In genomic region chr18:12376718-12377555, GRCh38 we compare ENCODE assay signal across 8 cellular contexts. TPM values are rescaled to one million over a fixed set of nuclear protein-coding genes. Genes with fewer than 3 reads are reported as not detected.
DNase-seq lines count a peak whose midpoint lies in the region; TF ChIP-seq lines count a peak whose summit lies in the region.

AFG3L2 (minus strand) TSS chr18:12377227; CDS start chr18:12377082, 145 bp downstream.

- no peaks in the 10 kb centered on the region for H3K9me3 Mint-ChIP-seq in HFFc6

- H3K18ac ChIP-seq in neuronal stem cell (ENCODE audit: low read length) = peak within 1 kb of the TSS; percentile 98

- no peak within 1 kb of the TSS for H2BK120ac ChIP-seq in neuronal stem cell (ENCODE audit: low read depth, low read length)

- H3K4me3 ChIP-seq in neuronal stem cell (ENCODE audit: low read length in 2 of 2) (peak within 1 kb of the TSS; percentile 75 to 100), subcutaneous abdominal adipose tissue (ENCODE audit: low read depth in 1 of 5, low read length in 5 of 5) (peak within 1 kb of the TSS; percentile 74 to 85 (median 81))

- H3K9me3 ChIP-seq in neuronal stem cell (replicated peaks in 1 of 2; ENCODE audit: control insufficient read depth in 2 of 2, insufficient read depth in 1 of 2, low read depth in 1 of 2, low read length in 2 of 2) (peaks cover 0 to 5% of the 10 kb centered on the region in 2 donors), subcutaneous abdominal adipose tissue (ENCODE audit: control insufficient read depth in 5 of 5, low read length in 5 of 5) (no peaks in the 10 kb centered on the region)

- H3K4me1 ChIP-seq in neuronal stem cell (ENCODE audit: control insufficient read depth in 2 of 2, insufficient read depth in 1 of 2, low read depth in 1 of 2, low read length in 2 of 2) (peaks cover 2 to 3% of the 10 kb centered on the region in 2 donors), subcutaneous abdominal adipose tissue (ENCODE audit: control insufficient read depth in 5 of 5, insufficient read depth in 5 of 5, low read length in 5 of 5) (peaks cover 0 to 52% (median 27%) of the 10 kb centered on the region in 5 donors)

- no peak within 1 kb of the TSS for H4K8ac ChIP-seq in neuronal stem cell (ENCODE audit: low read depth, low read length)

- peak within 1 kb of the TSS; percentile 97 for H3K27ac Mint-ChIP-seq in HFFc6

- peak within 1 kb of the TSS; percentile 93 for H2BK15ac ChIP-seq in neuronal stem cell (ENCODE audit: low read length)

- peak within 1 kb of the TSS; percentile 92 for H2AFZ ChIP-seq in neuronal stem cell (ENCODE audit: low read length)

- H3K4ac ChIP-seq in neuronal stem cell (ENCODE audit: low read length) = no peak within 1 kb of the TSS

- DNase-seq in GM04504 (ENCODE audit: low read depth) = peak; percentile 97
- DNase-seq in HFFc6 = peak; percentile 98
- DNase-seq in NAMALWA (ENCODE audit: low spot score) = peak; percentile 98
- peak; percentile 97 for DNase-seq in SK-MEL-5 (ENCODE audit: low read depth, low spot score)
- DNase-seq in activated naive CD4-positive, alpha-beta T cell treated with Interleukin-2 at 50 U/mL for 16 hours = peak; percentile 100
- DNase-seq in foreskin melanocyte = peak; percentile 96
- peak; percentile 99 for DNase-seq in neuronal stem cell (ENCODE audit: low spot score)

- H3K79me1 ChIP-seq in neuronal stem cell (ENCODE audit: low read depth, low read length) = peaks cover 4% of the 10 kb centered on the region

- peak within 1 kb of the TSS; percentile 94 for H3K4me3 Mint-ChIP-seq in HFFc6

- TF ChIP-seq CTCF in HFFc6 (IDR thresholded peaks at IDR 0.05) = no peak; the same call in 1 of the 2 replicates

- in situ Hi-C loops in SK-MEL-5 (cut with HindIII; ENCODE audit: low pct_unique_long_range_greater_than_20kb, low sequenced_read_pairs) = no loop called here

- no peak within 1 kb of the TSS for H2BK12ac ChIP-seq in neuronal stem cell (ENCODE audit: low read length)

- WGBS in neuronal stem cell (ENCODE audit: extremely low coverage in 2 of 2, insufficient read length in 2 of 2, insufficient replicate concordance in 1 of 2), 2 donors = no CpG with 5 or more reads among the region's 104 CpGs

- peak within 1 kb of the TSS; percentile 97 for H3K27ac ChIP-seq in neuronal stem cell (replicated peaks; ENCODE audit: low read length)
- H3K27ac ChIP-seq in subcutaneous abdominal adipose tissue (ENCODE audit: low read depth, low read length) = peak within 1 kb of the TSS; percentile 90

- H3K4me1 Mint-ChIP-seq in HFFc6 (ENCODE audit: low read depth) = peaks cover 36% of the 10 kb centered on the region

- peaks cover 0 to 18% of the 10 kb centered on the region in 2 donors for H3K36me3 ChIP-seq in neuronal stem cell (replicated peaks in 1 of 2; ENCODE audit: control insufficient read depth in 2 of 2, insufficient read depth in 2 of 2, low read length in 2 of 2)
- H3K36me3 ChIP-seq in subcutaneous abdominal adipose tissue (ENCODE audit: control insufficient read depth in 5 of 5, insufficient read depth in 5 of 5, low read length in 5 of 5) = peaks cover 0 to 5% (median 0%) of the 10 kb centered on the region in 5 donors

- H3K9ac ChIP-seq in neuronal stem cell (ENCODE audit: low read depth, low read length, poor library complexity) (peak within 1 kb of the TSS; percentile 92), subcutaneous abdominal adipose tissue (ENCODE audit: low read length in 5 of 5) (peak within 1 kb of the TSS; percentile 82 to 95 (median 89))

- H3K27me3 ChIP-seq in neuronal stem cell (ENCODE audit: control insufficient read depth in 3 of 3, insufficient read depth in 3 of 3, low read depth in 1 of 3, low read length in 3 of 3) = no peaks in the 10 kb centered on the region
- H3K27me3 ChIP-seq in subcutaneous abdominal adipose tissue (ENCODE audit: control insufficient read depth in 5 of 5, insufficient read depth in 4 of 5, low read length in 5 of 5) = no peaks in the 10 kb centered on the region

- peaks cover 5% of the 10 kb centered on the region for H3K27me3 Mint-ChIP-seq in HFFc6 (ENCODE audit: insufficient read depth)

- peaks cover 14% of the 10 kb centered on the region; the same call in 1 of the 2 replicates for H3K36me3 Mint-ChIP-seq in HFFc6 (ENCODE audit: low read depth)

- H4K91ac ChIP-seq in neuronal stem cell (ENCODE audit: low read depth, low read length, poor library complexity) = no peak within 1 kb of the TSS

- peak within 1 kb of the TSS; percentile 0 for H2AK5ac ChIP-seq in neuronal stem cell (ENCODE audit: low read depth, low read length)

- peak within 1 kb of the TSS; percentile 82 for H3K23ac ChIP-seq in neuronal stem cell (ENCODE audit: low read depth, low read length, poor library complexity)

- no peak within 1 kb of the TSS for H3K14ac ChIP-seq in neuronal stem cell (ENCODE audit: low read length)

- H3K4me2 ChIP-seq in neuronal stem cell (ENCODE audit: insufficient read depth, low read length, poor library complexity, severe bottlenecking) = peak within 1 kb of the TSS; percentile 74

- H2BK5ac ChIP-seq in neuronal stem cell (ENCODE audit: low read length) = no peak within 1 kb of the TSS

RNA-seq across cellular contexts. Expression of gene AFG3L2, which starts in this region (rescaled TPM):
- 10 to 100 TPM; 35.2 to 44.4 (median 39.0) TPM for total RNA-seq in HFFc6 (2021; fragmentation: NEBNext Ultra II Directional; extraction: Animal tissue kit (Norgen Biotek cat#: 25700))
- 112 and 132 TPM in 2 replicates for total RNA-seq in SK-MEL-5 (2014; rRNA removed; shearing (Covaris generic))
- polyA plus RNA-seq in SK-MEL-5 (2015; cell fraction: cytosol; rRNA removed) = 72.4 and 86.0 TPM in 2 replicates
- polyA plus RNA-seq in SK-MEL-5 (2015; cell fraction: nucleus; rRNA removed) = 48.4 and 49.0 TPM in 2 replicates
- 21.0 TPM for polyA plus RNA-seq in neuronal stem cell (2013, experiment 1 of 2)
- polyA plus RNA-seq in neuronal stem cell (2013, experiment 2 of 2) = 20.1 TPM

Comparison
In these comparisons a context has a peak if more than half of its experiments do, and no peak if none do; other contexts are left out.
1. Peak in every context shown above with its lines: DNase-seq, H3K4me3 ChIP-seq and H3K27ac ChIP-seq.